Comparison of ENCODE assay signal across 28 cellular contexts in the genomic region with DNA sequence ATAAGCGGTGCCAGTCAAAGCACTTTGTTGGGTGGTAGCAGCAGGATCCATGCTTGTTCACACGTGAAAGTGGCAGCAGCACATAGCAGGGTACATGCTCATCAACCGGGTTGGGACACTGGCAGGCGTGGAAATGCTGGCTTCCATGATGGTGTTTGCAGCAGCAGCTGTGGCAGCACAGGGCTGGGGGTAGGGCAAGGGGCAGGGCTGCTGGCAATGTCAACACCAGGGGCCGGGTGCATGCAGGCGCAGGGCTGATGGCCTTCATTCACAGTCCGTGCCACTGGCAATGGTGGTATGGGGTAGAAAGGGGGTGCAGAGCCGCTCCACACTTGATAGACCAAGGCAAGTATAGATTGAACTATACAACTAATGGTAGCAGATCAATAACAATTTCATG.
"Had no signal": no experiment of that assay in that cellular context is flagged by ENCODE, and none has a peak within 500 bp of the region (broad histone marks: within the 10 kb centered on the region; RNA-seq: fewer than 3 reads in every experiment).

No MANE protein-coding gene starts in this region.

- H3K4me3 ChIP-seq: adrenal gland, body of pancreas, colonic mucosa, esophagus squamous epithelium had no signal

- H3K27ac ChIP-seq: adrenal gland, body of pancreas, colonic mucosa, epithelial cell of prostate, esophagus squamous epithelium had no signal

- H3K27me3 Mint-ChIP-seq: activated CD4-positive, alpha-beta memory T cell treated with anti-CD3 and anti-CD28 coated beads for 36 hours; activated CD4-positive, alpha-beta T cell treated with anti-CD3 and anti-CD28 coated beads for 36 hours; activated CD4-positive, alpha-beta T cell treated with anti-CD3 and anti-CD28 coated beads, Interleukin-2, amount 10 ng/mL, durations not matched to agents 24 days and 14 days; activated CD8-positive, alpha-beta memory T cell treated with anti-CD3 and anti-CD28 coated beads, Interleukin-2, amount 10 ng/mL, durations not matched to agents 7 days and 5 days; activated naive CD4-positive, alpha-beta T cell treated with anti-CD3 and anti-CD28 coated beads, Interleukin-2, amount 50 U/mL, for 24 hours; activated naive CD8-positive, alpha-beta T cell treated with anti-CD3 and anti-CD28 coated beads for 36 hours; activated naive CD8-positive, alpha-beta T cell treated with anti-CD3 and anti-CD28 coated beads, Interleukin-2, amount 50 U/mL, for 24 hours had no signal

- H3K9me3 Mint-ChIP-seq: activated CD4-positive, alpha-beta T cell treated with anti-CD3 and anti-CD28 coated beads, Interleukin-2, amount 10 ng/mL, durations not matched to agents 24 days and 14 days; activated T-helper 1 cell treated with anti-CD3 and anti-CD28 coated beads, Interleukin-12 subunit alpha, Interleukin-12 subunit beta, Interleukin-2, Interleukin-4 antibody, amounts not matched to agents 30 ng/mL and 10 ng/mL and 1 ng/mL, durations not matched to agents 14 hours and 24 hours and 36 hours; activated T-helper 2 cell treated with anti-CD3 and anti-CD28 coated beads, Interferon-gamma antibody, Interleukin-2, Interleukin-4, amounts not matched to agents 10 μg/mL and 5 μg/mL and 100 μg/mL, durations not matched to agents 14 hours and 24 hours and 36 hours had no signal

- H3K4me1 ChIP-seq: adrenal gland, body of pancreas, colonic mucosa, esophagus squamous epithelium had no signal

- H3K4me1 Mint-ChIP-seq: activated CD4-positive, alpha-beta T cell treated with anti-CD3 and anti-CD28 coated beads for 36 hours; activated CD4-positive, alpha-beta T cell treated with anti-CD3 and anti-CD28 coated beads, Interleukin-2, amount 10 ng/mL, durations not matched to agents 24 days and 14 days; activated CD8-positive, alpha-beta memory T cell treated with anti-CD3 and anti-CD28 coated beads, Interleukin-2, amount 10 ng/mL, durations not matched to agents 7 days and 5 days; activated naive CD4-positive, alpha-beta T cell treated with anti-CD3 and anti-CD28 coated beads, Interleukin-2, amount 50 U/mL, for 24 hours; activated naive CD8-positive, alpha-beta T cell treated with anti-CD3 and anti-CD28 coated beads for 36 hours; activated naive CD8-positive, alpha-beta T cell treated with anti-CD3 and anti-CD28 coated beads, Interleukin-2, amount 50 U/mL, for 24 hours had no signal

- H3K4me3 Mint-ChIP-seq: activated CD4-positive, alpha-beta memory T cell treated with anti-CD3 and anti-CD28 coated beads for 36 hours; activated CD4-positive, alpha-beta T cell treated with anti-CD3 and anti-CD28 coated beads for 36 hours; activated CD4-positive, alpha-beta T cell treated with anti-CD3 and anti-CD28 coated beads, Interleukin-2, amount 10 ng/mL, durations not matched to agents 24 days and 14 days; activated CD8-positive, alpha-beta memory T cell treated with anti-CD3 and anti-CD28 coated beads, Interleukin-2, amount 10 ng/mL, durations not matched to agents 7 days and 5 days; activated CD8-positive, alpha-beta T cell treated with anti-CD3 and anti-CD28 coated beads, Interleukin-2, amount 10 ng/mL, durations not matched to agents 7 days and 5 days; activated naive CD4-positive, alpha-beta T cell treated with anti-CD3 and anti-CD28 coated beads for 36 hours; activated naive CD4-positive, alpha-beta T cell treated with anti-CD3 and anti-CD28 coated beads, Interleukin-2, amount 50 U/mL, for 24 hours; activated naive CD8-positive, alpha-beta T cell treated with anti-CD3 and anti-CD28 coated beads for 36 hours; activated naive CD8-positive, alpha-beta T cell treated with anti-CD3 and anti-CD28 coated beads, Interleukin-2, amount 50 U/mL, for 24 hours; activated T-helper 1 cell treated with anti-CD3 and anti-CD28 coated beads, Interleukin-12 subunit alpha, Interleukin-12 subunit beta, Interleukin-2, Interleukin-4 antibody, amounts not matched to agents 30 ng/mL and 10 ng/mL and 1 ng/mL, durations not matched to agents 14 hours and 24 hours and 36 hours had no signal

- DNase-seq: activated CD4-positive, alpha-beta memory T cell treated with anti-CD3 and anti-CD28 coated beads for 36 hours; activated CD4-positive, alpha-beta T cell treated with anti-CD3 and anti-CD28 coated beads for 36 hours; activated CD4-positive, alpha-beta T cell treated with anti-CD3 and anti-CD28 coated beads, Interleukin-2, amount 10 ng/mL, durations not matched to agents 24 days and 14 days; activated CD4-positive, CD25-positive, alpha-beta regulatory T cell; activated CD4-positive, CD25-positive, alpha-beta regulatory T cell treated with anti-CD3 and anti-CD28 coated beads, Interleukin-2, amount 50 U/mL, for 72 hours; activated CD8-positive, alpha-beta memory T cell treated with anti-CD3 and anti-CD28 coated beads, Interleukin-2, amount 10 ng/mL, durations not matched to agents 7 days and 5 days; activated CD8-positive, alpha-beta memory T cell treated with anti-CD3 and anti-CD28 coated beads, Interleukin-2, amount 50 U/mL, for 4 hours; activated CD8-positive, alpha-beta T cell treated with anti-CD3 and anti-CD28 coated beads, Interleukin-2, amount 10 ng/mL, durations not matched to agents 7 days and 5 days; activated effector memory CD4-positive, alpha-beta T cell treated with anti-CD3 and anti-CD28 coated beads, Interleukin-2, amount 50 U/mL, for 16 hours; activated naive CD4-positive, alpha-beta T cell treated with anti-CD3 and anti-CD28 coated beads for 36 hours; activated naive CD8-positive, alpha-beta T cell treated with anti-CD3 and anti-CD28 coated beads for 36 hours; activated naive CD8-positive, alpha-beta T cell treated with anti-CD3 and anti-CD28 coated beads, Interleukin-2, amount 50 U/mL, for 24 hours; activated T-cell treated with anti-CD3 and anti-CD28 coated beads, Interleukin-2, amount 50 U/mL, for 1 hour; activated T-cell treated with anti-CD3 and anti-CD28 coated beads, Interleukin-2, amount 50 U/mL, for 48 hours; adrenal gland; amygdala; aorta; body of pancreas; caudate nucleus; colonic mucosa; effector CD8-positive, alpha-beta T cell; esophagus squamous epithelium; foreskin melanocyte; T-helper 2 cell had no signal

- H3K36me3 Mint-ChIP-seq: activated CD4-positive, alpha-beta memory T cell treated with anti-CD3 and anti-CD28 coated beads for 36 hours; activated CD8-positive, alpha-beta memory T cell treated with anti-CD3 and anti-CD28 coated beads, Interleukin-2, amount 10 ng/mL, durations not matched to agents 7 days and 5 days; activated naive CD4-positive, alpha-beta T cell treated with anti-CD3 and anti-CD28 coated beads, Interleukin-2, amount 50 U/mL, for 24 hours; activated naive CD8-positive, alpha-beta T cell treated with anti-CD3 and anti-CD28 coated beads for 36 hours had no signal

- ATAC-seq: activated CD4-positive, alpha-beta T cell treated with anti-CD3 and anti-CD28 coated beads for 36 hours; activated CD8-positive, alpha-beta memory T cell treated with anti-CD3 and anti-CD28 coated beads, Interleukin-2, amount 10 ng/mL, durations not matched to agents 7 days and 5 days; activated CD8-positive, alpha-beta T cell treated with anti-CD3 and anti-CD28 coated beads, Interleukin-2, amount 10 ng/mL, durations not matched to agents 7 days and 5 days; activated naive CD8-positive, alpha-beta T cell treated with anti-CD3 and anti-CD28 coated beads, Interleukin-2, amount 50 U/mL, for 24 hours; body of pancreas had no signal

- H3K36me3 ChIP-seq: adrenal gland, colonic mucosa, esophagus squamous epithelium had no signal

- H3K27ac Mint-ChIP-seq: activated CD4-positive, alpha-beta memory T cell treated with anti-CD3 and anti-CD28 coated beads for 36 hours; activated CD4-positive, alpha-beta T cell treated with anti-CD3 and anti-CD28 coated beads for 36 hours; activated CD4-positive, alpha-beta T cell treated with anti-CD3 and anti-CD28 coated beads, Interleukin-2, amount 10 ng/mL, durations not matched to agents 24 days and 14 days; activated CD8-positive, alpha-beta memory T cell treated with anti-CD3 and anti-CD28 coated beads, Interleukin-2, amount 10 ng/mL, durations not matched to agents 7 days and 5 days; activated CD8-positive, alpha-beta T cell treated with anti-CD3 and anti-CD28 coated beads, Interleukin-2, amount 10 ng/mL, durations not matched to agents 7 days and 5 days; activated naive CD4-positive, alpha-beta T cell treated with anti-CD3 and anti-CD28 coated beads for 36 hours; activated naive CD4-positive, alpha-beta T cell treated with anti-CD3 and anti-CD28 coated beads, Interleukin-2, amount 50 U/mL, for 24 hours; activated naive CD8-positive, alpha-beta T cell treated with anti-CD3 and anti-CD28 coated beads for 36 hours; activated naive CD8-positive, alpha-beta T cell treated with anti-CD3 and anti-CD28 coated beads, Interleukin-2, amount 50 U/mL, for 24 hours; activated T-helper 1 cell treated with anti-CD3 and anti-CD28 coated beads, Interleukin-12 subunit alpha, Interleukin-12 subunit beta, Interleukin-2, Interleukin-4 antibody, amounts not matched to agents 30 ng/mL and 10 ng/mL and 1 ng/mL, durations not matched to agents 14 hours and 24 hours and 36 hours; activated T-helper 2 cell treated with anti-CD3 and anti-CD28 coated beads, Interferon-gamma antibody, Interleukin-2, Interleukin-4, amounts not matched to agents 10 μg/mL and 5 μg/mL and 100 μg/mL, durations not matched to agents 14 hours and 24 hours and 36 hours had no signal

- H3K9me3 ChIP-seq: adrenal gland, body of pancreas, colonic mucosa, esophagus squamous epithelium had no signal

- H3K27me3 ChIP-seq: adrenal gland, body of pancreas, colonic mucosa had no signal
